Comparison of ENCODE assay signal across 1 cellular context in the genomic region with DNA sequence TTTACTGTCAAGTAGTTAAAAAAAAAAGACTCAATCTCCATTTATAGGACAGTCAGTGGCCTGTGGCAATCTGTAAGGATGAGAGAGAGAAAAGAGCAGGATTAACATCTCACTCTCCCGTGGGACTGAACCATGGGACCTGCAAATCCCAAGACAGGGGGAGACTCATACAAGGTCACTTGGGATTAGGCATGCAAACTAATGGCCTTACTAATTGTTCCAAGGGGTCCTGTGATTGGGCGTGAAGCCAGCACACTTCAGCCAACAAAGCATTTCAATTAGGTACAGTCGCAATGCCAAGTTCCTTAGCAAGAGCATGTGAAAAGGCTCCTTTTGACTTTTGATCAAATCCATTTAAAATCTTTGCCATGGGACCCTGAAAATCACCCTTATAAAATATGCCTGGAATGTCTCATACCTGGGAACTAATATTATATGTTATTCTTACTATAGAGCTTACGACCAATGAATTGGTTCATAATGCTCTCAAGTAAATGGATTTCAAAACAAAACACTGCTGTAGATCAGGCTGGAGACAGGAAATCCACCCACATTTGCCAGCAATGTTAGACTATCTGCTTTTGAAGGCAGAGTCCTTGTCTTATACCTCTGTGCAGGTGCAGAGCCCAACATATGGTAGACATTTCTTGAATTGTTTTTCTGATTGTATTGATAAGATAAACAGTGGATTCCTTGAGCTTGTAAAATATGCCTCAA.
TF ChIP-seq lines count a peak whose summit lies in the region.

No MANE protein-coding gene starts in this region.

TF ChIP-seq in H1, 55 proteins besides CTCF, POLR2A, EP300 and RAD21:
- TF ChIP-seq EGR1 (IDR thresholded peaks at IDR 0.05; ENCODE audit: borderline replicate concordance, low read depth, low read length), result no peak
- no peak for TF ChIP-seq CEBPB (IDR thresholded peaks at IDR 0.05; ENCODE audit: low read depth, low read length)
